8 cellular contexts compared by ENCODE assay signal in the genomic region with DNA sequence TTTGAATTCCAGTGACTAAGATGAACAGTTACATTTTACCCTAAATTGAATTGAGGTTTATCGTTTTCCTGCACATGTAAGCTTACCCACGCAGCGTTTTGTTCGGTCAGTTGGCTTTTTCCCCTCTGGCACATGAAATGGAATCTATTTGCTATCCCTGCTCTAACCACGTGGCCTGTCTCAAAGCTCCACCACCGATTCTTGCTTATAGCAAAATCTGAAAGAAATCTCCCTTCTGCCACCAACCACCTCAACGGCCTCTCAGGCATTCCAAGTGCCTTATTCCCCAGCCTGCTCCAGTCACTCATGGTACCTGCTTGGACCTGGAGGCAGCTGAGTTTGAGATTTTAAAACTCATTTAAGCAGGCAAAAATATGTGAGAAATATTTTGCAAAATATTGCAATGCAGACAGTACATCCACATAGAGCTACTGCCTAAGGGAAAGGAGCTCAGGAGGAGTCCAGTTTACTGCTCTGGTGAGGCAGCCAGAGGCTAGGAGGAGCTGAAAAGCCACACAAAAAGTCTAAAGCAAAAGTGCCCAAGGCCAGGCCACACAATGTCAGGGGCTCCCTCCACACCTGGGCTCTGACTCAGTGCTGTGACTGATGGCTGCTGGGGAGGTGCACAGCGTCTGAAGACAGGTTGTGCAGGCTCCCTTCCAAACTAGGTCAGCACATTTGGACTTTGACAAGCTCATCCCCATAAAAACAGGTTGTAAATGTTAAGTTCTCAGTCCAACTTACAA. TPM values are rescaled to one million over a fixed set of nuclear protein-coding genes. Genes with fewer than 3 reads are reported as not detected.
DNase-seq lines count a peak whose midpoint lies in the region; FAIRE-seq and TF ChIP-seq lines count a peak whose summit lies in the region.

No MANE protein-coding gene starts in this region.

- H3K9me3 Mint-ChIP-seq in Calu3 (ENCODE audit: low read depth, unreplicated experiment) (no peaks in the 10 kb centered on the region), endodermal cell (no peaks in the 10 kb centered on the region)

- no peak for FAIRE-seq in urothelium cell line (lab: Jason Lieb, UNC)

- H3K9me3 ChIP-seq in endodermal cell (ENCODE audit: control insufficient read depth, low read length): no peaks in the 10 kb centered on the region
- H3K9me3 ChIP-seq in muscle layer of duodenum (ENCODE audit: control insufficient read depth in 1 of 2, low read length in 2 of 2): no peaks in the 10 kb centered on the region

- no peak for TF ChIP-seq CTCF in Calu3 (IDR thresholded peaks at IDR 0.05; ENCODE audit: unreplicated experiment)
- no peak for TF ChIP-seq CTCF in endodermal cell (conservative IDR thresholded peaks at IDR 0.05)

- no peak overlapping the region for H3K9ac ChIP-seq in endodermal cell (ENCODE audit: extremely low read depth, low read length, poor library complexity, severe bottlenecking)

- CTCF ChIA-PET in Calu3 (lab: Charles Lee): interaction anchor here (0.5 to 1.3 kb wide), 6 partner anchors 16 to 528 kb away, joined by 3 to 6 read pairs (median 4); partner anchors contain the start of gene ARHGAP17

- intact Hi-C loops in Calu3 (cut with micrococcal nuclease; ENCODE audit: unreplicated experiment): loop anchor here (5.0 kb wide), 1 partner anchor 59 kb away; no protein-coding TSS in a partner anchor

- no TSS peak for BruUV-seq in Calu3 (replicated peaks; lab: Mats Ljungman, UMichigan)

- peak overlapping the region; percentile 32 for H3K4me3 Mint-ChIP-seq in Calu3 (ENCODE audit: low read depth, unreplicated experiment)
- H3K4me3 Mint-ChIP-seq in endodermal cell: no peak overlapping the region

- DNase-seq in Calu3 (peak; percentile 75), RPMI7951 (ENCODE audit: low read depth) (peak; percentile 64), endodermal cell (no peak), urothelium cell line (ENCODE audit: low spot score) (peak; percentile 19), NCI-H2227 (lab: John Stamatoyannopoulos, UW; ENCODE audit: unreplicated experiment) (no peak), T-helper 1 cell (no peak), NOMO-1 treated with dmso at 0.1 percent for 144 hours (lab: John Stamatoyannopoulos, UW; ENCODE audit: unreplicated experiment) (no peak)

- no peak overlapping the region for H3K4me3 ChIP-seq in endodermal cell (ENCODE audit: low read length)
- peak overlapping the region in 1 of 2 donors; percentile 37 for H3K4me3 ChIP-seq in muscle layer of duodenum (ENCODE audit: low read depth in 1 of 2, low read length in 2 of 2)

- H3K36me3 Mint-ChIP-seq in Calu3 (ENCODE audit: insufficient read depth, unreplicated experiment) (no peaks in the 10 kb centered on the region), endodermal cell (ENCODE audit: low read depth) (no peaks in the 10 kb centered on the region)

- no peak overlapping the region for H3K27ac ChIP-seq in endodermal cell (ENCODE audit: low read depth, low read length)
- H3K27ac ChIP-seq in muscle layer of duodenum (ENCODE audit: low read length): peak overlapping the region; percentile 59

- H3K4me1 ChIP-seq in endodermal cell (ENCODE audit: control insufficient read depth, insufficient read depth, low read length): peaks cover 11% of the 10 kb centered on the region
- H3K4me1 ChIP-seq in muscle layer of duodenum (ENCODE audit: control insufficient read depth in 1 of 2, insufficient read depth in 2 of 2, low read length in 2 of 2): peaks cover 50 to 71% of the 10 kb centered on the region in 2 donors

- H3K36me3 ChIP-seq in endodermal cell (ENCODE audit: control insufficient read depth, insufficient read depth, low read length): no peaks in the 10 kb centered on the region
- H3K36me3 ChIP-seq in muscle layer of duodenum (ENCODE audit: control insufficient read depth in 1 of 2, insufficient read depth in 2 of 2, low read length in 2 of 2): no peaks in the 10 kb centered on the region

- no peaks in the 10 kb centered on the region for H3K27me3 ChIP-seq in endodermal cell (ENCODE audit: control insufficient read depth, insufficient read depth, low read length, poor library complexity, severe bottlenecking)
- no peaks in the 10 kb centered on the region for H3K27me3 ChIP-seq in muscle layer of duodenum (ENCODE audit: low read depth, low read length)

- H3K27me3 Mint-ChIP-seq in Calu3 (ENCODE audit: unreplicated experiment) (no peaks in the 10 kb centered on the region), endodermal cell (ENCODE audit: insufficient read depth) (no peaks in the 10 kb centered on the region)

- H3K27ac Mint-ChIP-seq in Calu3 (ENCODE audit: unreplicated experiment) (peak overlapping the region; percentile 49), endodermal cell (peak overlapping the region; percentile 19)

- peaks cover 67% of the 10 kb centered on the region for H3K4me1 Mint-ChIP-seq in Calu3 (ENCODE audit: low read depth, unreplicated experiment)
- peaks cover 39% of the 10 kb centered on the region for H3K4me1 Mint-ChIP-seq in endodermal cell

- 90 to 91% methylated on average over 6 to 8 of the region's 8 CpGs for WGBS in endodermal cell (ENCODE audit: insufficient coverage in 1 of 2, insufficient read length in 1 of 2), 2 experiments

RNA-seq across cellular contexts. Expression of gene ARHGAP17, which starts 26.4 kb away (rescaled TPM):
- total RNA-seq in Calu3 (2022) (67.2 and 85.6 TPM in 2 replicates), endodermal cell (100 to 1,000 TPM in 1 of 2 donors, 10 to 100 TPM in 1; 95.0 to 106 TPM)
- 19.8 and 23.4 TPM in 2 replicates for total RNA-seq in RPMI7951 (2014; rRNA removed; shearing (Covaris generic))
- 59.0 TPM for polyA plus RNA-seq in endodermal cell (2013, experiment 1 of 2)
- 53.9 TPM for polyA plus RNA-seq in endodermal cell (2013, experiment 2 of 2)

Comparison
In these comparisons a context has a peak if more than half of its experiments do, and no peak if none do; other contexts are left out.
1. DNase-seq: peak in Calu3 (single experiment), RPMI7951 (single experiment) and urothelium cell line (single experiment); none in endodermal cell (single experiment), NCI-H2227 (single experiment), T-helper 1 cell (0 of 5) and NOMO-1 treated with dmso at 0.1 percent for 144 hours (single experiment).